ENCODE assay signal across 16 cellular contexts in the genomic region with DNA sequence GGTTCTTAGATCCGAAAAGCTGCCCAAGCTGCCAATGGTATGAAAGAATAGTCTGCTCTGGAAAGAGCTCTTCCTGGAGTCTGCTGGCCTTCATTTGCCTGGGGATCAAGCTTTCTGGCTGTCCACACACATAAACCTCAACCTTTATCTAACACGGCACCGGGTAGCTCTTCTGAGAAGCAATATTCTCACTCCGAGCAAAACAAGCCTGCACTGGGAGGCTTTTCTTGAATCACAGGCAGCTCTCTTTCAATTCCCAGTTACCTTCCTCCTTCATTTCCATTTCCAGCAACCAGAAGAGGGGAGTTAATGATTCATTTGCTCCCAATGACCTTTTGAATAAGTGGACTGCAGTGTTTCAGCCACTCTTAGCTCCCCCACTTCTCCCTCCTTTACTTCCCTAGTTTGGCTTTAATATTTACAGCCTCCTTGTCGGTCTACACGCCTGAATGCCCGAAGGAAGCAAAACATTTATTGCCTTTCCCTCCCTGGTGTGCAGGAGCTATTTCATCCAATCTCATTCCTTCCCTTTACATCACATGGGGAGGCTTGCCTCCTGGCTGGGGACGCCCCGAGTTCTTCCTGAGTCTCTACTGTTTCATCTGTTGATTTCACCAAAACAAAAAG.
A peak's percentile ranks its signal among the peaks of the same experiment; 100 is the strongest.
DNase-seq lines count a peak whose midpoint lies in the region; ATAC-seq and TF ChIP-seq lines count a peak whose summit lies in the region.
"Had no signal": no experiment of that assay in that cellular context is flagged by ENCODE, and none has a peak within 500 bp of the region (broad histone marks: within the 10 kb centered on the region; RNA-seq: fewer than 3 reads in every experiment).

No MANE protein-coding gene starts in this region.

- H3K4me1 Mint-ChIP-seq in brain = peaks cover 17% of the 10 kb centered on the region
- H3K4me1 Mint-ChIP-seq in stimulated activated memory B cell treated with anti-CD40 and anti-IgM and Interleukin-4, amounts not matched to agents 10 μg/mL and 1 μg/mL and 100 μg/mL, for 72 hours = no peaks in the 10 kb centered on the region
- no peaks in the 10 kb centered on the region for H3K4me1 Mint-ChIP-seq in T-helper 2 cell treated with Interferon-gamma antibody and Interleukin-4, amounts not matched to agents 5 μg/mL and 100 μg/mL, for 36 hours (ENCODE audit: low read depth)
- H3K4me1 Mint-ChIP-seq: activated B cell treated with CpG ODN at 0.5 μM for 24 hours had no signal

- DNase-seq in Caki2 (ENCODE audit: low read depth) = peak; percentile 97
- peak; percentile 98 for DNase-seq in kidney glomerular epithelial cell (lab: John Stamatoyannopoulos, UW)
- no peak for DNase-seq in psoas muscle
- no peak for DNase-seq in NCI-H128 (lab: John Stamatoyannopoulos, UW; ENCODE audit: unreplicated experiment)
- DNase-seq in NK-92 treated with Interleukin-12 subunit alpha and Interleukin-12 subunit beta, amount 100 ng/mL, for 24 hours (lab: John Stamatoyannopoulos, UW) = no peak
- DNase-seq in T-helper 2 cell treated with Interferon-gamma antibody and Interleukin-4, amounts not matched to agents 5 μg/mL and 100 μg/mL, for 36 hours (ENCODE audit: low spot score) = no peak
- DNase-seq: activated B cell treated with CpG ODN at 0.5 μM for 24 hours; activated CD8-positive, alpha-beta memory T cell treated with anti-CD3 and anti-CD28 coated beads, Interleukin-2, amount 50 U/mL, for 4 hours; islet precursor cell; Kasumi-1; NCI-H187 treated with DMSO at 0.1 percent for 48 hours; stimulated activated CD4-positive, alpha-beta T cell treated with anti-CD3 and anti-CD28 coated beads, Interleukin-12 subunit alpha, Interleukin-12 subunit beta, amount 100 ng/mL, for 4 hours; tibial artery had no signal

- H3K27ac Mint-ChIP-seq in brain = peak overlapping the region in 2 of 5 experiments; percentile 23 to 26
- no peak overlapping the region for H3K27ac Mint-ChIP-seq in stimulated activated memory B cell treated with anti-CD40 and anti-IgM and Interleukin-4, amounts not matched to agents 10 μg/mL and 1 μg/mL and 100 μg/mL, for 72 hours
- no peak overlapping the region for H3K27ac Mint-ChIP-seq in T-helper 2 cell treated with Interferon-gamma antibody and Interleukin-4, amounts not matched to agents 5 μg/mL and 100 μg/mL, for 36 hours
- H3K27ac Mint-ChIP-seq: activated B cell treated with CpG ODN at 0.5 μM for 24 hours had no signal

- 38 to 43% (median 40%) methylated on average over 9 of the region's 9 CpGs for WGBS in psoas muscle, 3 donors

- H3K27ac ChIP-seq in psoas muscle = no peak overlapping the region
- H3K27ac ChIP-seq: gastroesophageal sphincter, tibial artery had no signal

- in situ Hi-C loops in Caki2 (cut with HindIII; ENCODE audit: low pct_unique_long_range_greater_than_20kb, low sequenced_read_pairs) = no loop called here

- ATAC-seq in psoas muscle = peak in 1 of 4 donors; percentile 54
- ATAC-seq in stimulated activated memory B cell treated with anti-CD40 and anti-IgM and Interleukin-4, amounts not matched to agents 10 μg/mL and 1 μg/mL and 100 μg/mL, for 72 hours = no peak
- ATAC-seq: gastroesophageal sphincter had no signal

- TF ChIP-seq CTCF in brain (conservative IDR thresholded peaks at IDR 0.05) (no peak), psoas muscle (IDR thresholded peaks at IDR 0.05) (no peak)

- H3K4me1 ChIP-seq in psoas muscle = no peaks in the 10 kb centered on the region
- H3K4me1 ChIP-seq: gastroesophageal sphincter, tibial artery had no signal

- no peaks in the 10 kb centered on the region for H3K36me3 ChIP-seq in psoas muscle (ENCODE audit: insufficient read depth in 1 of 2, low read depth in 1 of 2)
- H3K36me3 ChIP-seq: tibial artery had no signal

- H3K9me3 ChIP-seq in psoas muscle = no peaks in the 10 kb centered on the region
- H3K9me3 ChIP-seq: gastroesophageal sphincter, tibial artery had no signal

- H3K36me3 Mint-ChIP-seq in brain = no peaks in the 10 kb centered on the region
- no peaks in the 10 kb centered on the region for H3K36me3 Mint-ChIP-seq in stimulated activated memory B cell treated with anti-CD40 and anti-IgM and Interleukin-4, amounts not matched to agents 10 μg/mL and 1 μg/mL and 100 μg/mL, for 72 hours
- no peaks in the 10 kb centered on the region for H3K36me3 Mint-ChIP-seq in T-helper 2 cell treated with Interferon-gamma antibody and Interleukin-4, amounts not matched to agents 5 μg/mL and 100 μg/mL, for 36 hours (ENCODE audit: low read depth)

- H3K27me3 ChIP-seq in psoas muscle (ENCODE audit: insufficient read depth in 3 of 3, low read length in 2 of 3) = peaks cover 0 to 4% (median 0%) of the 10 kb centered on the region in 3 donors
- H3K27me3 ChIP-seq: gastroesophageal sphincter, tibial artery had no signal

- no peaks in the 10 kb centered on the region for H3K27me3 Mint-ChIP-seq in brain
- peaks cover 9% of the 10 kb centered on the region for H3K27me3 Mint-ChIP-seq in stimulated activated memory B cell treated with anti-CD40 and anti-IgM and Interleukin-4, amounts not matched to agents 10 μg/mL and 1 μg/mL and 100 μg/mL, for 72 hours
- H3K27me3 Mint-ChIP-seq in T-helper 2 cell treated with Interferon-gamma antibody and Interleukin-4, amounts not matched to agents 5 μg/mL and 100 μg/mL, for 36 hours (ENCODE audit: low read depth) = peaks cover 2% of the 10 kb centered on the region

- H3K4me3 Mint-ChIP-seq in brain = peak overlapping the region in 3 of 5 experiments; percentile 50 to 64 (median 51)
- H3K4me3 Mint-ChIP-seq in stimulated activated memory B cell treated with anti-CD40 and anti-IgM and Interleukin-4, amounts not matched to agents 10 μg/mL and 1 μg/mL and 100 μg/mL, for 72 hours = no peak overlapping the region
- no peak overlapping the region for H3K4me3 Mint-ChIP-seq in T-helper 2 cell treated with Interferon-gamma antibody and Interleukin-4, amounts not matched to agents 5 μg/mL and 100 μg/mL, for 36 hours
- H3K4me3 Mint-ChIP-seq: activated B cell treated with CpG ODN at 0.5 μM for 24 hours had no signal

- intact Hi-C loops in psoas muscle (cut with DNase I) = no loop called here

- peak overlapping the region; percentile 40 for H3K4me3 ChIP-seq in psoas muscle
- H3K4me3 ChIP-seq: gastroesophageal sphincter, tibial artery had no signal

- no peaks in the 10 kb centered on the region for H3K9me3 Mint-ChIP-seq in brain
- no peaks in the 10 kb centered on the region for H3K9me3 Mint-ChIP-seq in stimulated activated memory B cell treated with anti-CD40 and anti-IgM and Interleukin-4, amounts not matched to agents 10 μg/mL and 1 μg/mL and 100 μg/mL, for 72 hours
- H3K9me3 Mint-ChIP-seq in T-helper 2 cell treated with Interferon-gamma antibody and Interleukin-4, amounts not matched to agents 5 μg/mL and 100 μg/mL, for 36 hours = no peaks in the 10 kb centered on the region
- H3K9me3 Mint-ChIP-seq: activated B cell treated with CpG ODN at 0.5 μM for 24 hours had no signal

Comparison
In these comparisons a context has a peak if more than half of its experiments do, and no peak if none do; other contexts are left out.
1. DNase-seq: peak in Caki2 (single experiment) and kidney glomerular epithelial cell (single experiment); none in psoas muscle (0 of 2), NCI-H128 (single experiment), NK-92 treated with Interleukin-12 subunit alpha and Interleukin-12 subunit beta, amount 100 ng/mL, for 24 hours (single experiment) and T-helper 2 cell treated with Interferon-gamma antibody and Interleukin-4, amounts not matched to agents 5 μg/mL and 100 μg/mL, for 36 hours (single experiment).
2. H3K4me3 Mint-ChIP-seq: peak in brain (3 of 5); none in stimulated activated memory B cell treated with anti-CD40 and anti-IgM and Interleukin-4, amounts not matched to agents 10 μg/mL and 1 μg/mL and 100 μg/mL, for 72 hours (single experiment) and T-helper 2 cell treated with Interferon-gamma antibody and Interleukin-4, amounts not matched to agents 5 μg/mL and 100 μg/mL, for 36 hours (single experiment).